In the genomic region with DNA sequence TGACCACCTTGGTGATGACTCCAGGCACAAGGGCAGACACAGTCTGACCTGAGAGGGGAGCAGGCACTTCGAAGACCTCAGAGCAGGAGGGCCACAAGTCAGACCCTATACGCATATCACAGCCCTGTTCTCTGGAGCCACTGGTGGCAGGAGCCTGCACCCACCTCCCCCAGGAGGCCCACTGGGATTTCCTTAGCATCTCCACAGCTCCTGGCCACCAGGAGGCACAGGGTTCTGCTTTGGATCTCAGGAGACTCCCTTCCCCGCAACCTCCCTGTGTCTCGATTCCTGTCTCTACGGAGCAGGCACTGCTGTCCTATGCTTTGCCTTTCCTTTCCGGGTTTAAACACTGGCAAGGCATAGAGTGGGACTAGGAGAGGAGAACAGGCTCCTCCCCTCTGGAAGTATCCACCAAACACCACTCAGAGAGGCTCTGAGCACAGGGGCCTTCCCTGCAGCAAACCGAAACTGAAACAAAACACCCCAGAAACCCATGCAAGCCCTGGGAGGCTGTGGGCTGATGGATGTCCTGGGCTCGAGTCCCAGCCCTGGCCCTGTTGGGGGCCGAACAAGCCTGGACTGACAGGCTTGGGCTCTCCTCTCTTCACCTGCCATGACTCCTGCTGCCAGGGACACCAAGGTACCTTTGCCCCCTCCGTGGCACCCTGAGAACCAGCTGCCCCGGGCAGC, we compare ENCODE assay signal across 9 cellular contexts.
DNase-seq lines count a peak whose midpoint lies in the region; ATAC-seq and TF ChIP-seq lines count a peak whose summit lies in the region.
"Had no signal": no experiment of that assay in that cellular context is flagged by ENCODE, and none has a peak within 500 bp of the region (broad histone marks: within the 10 kb centered on the region; RNA-seq: fewer than 3 reads in every experiment).

No MANE protein-coding gene starts in this region.

- in situ Hi-C loops in brain microvascular endothelial cell (cut with HindIII; ENCODE audit: low pct_ligation_motif_present, low sequenced_read_pairs) = no loop called here

- intact Hi-C loops in spleen (cut with DNase I; ENCODE audit: low total_unique reads) = no loop called here

- H3K4me1 ChIP-seq in spleen = peaks cover 3 to 56% (median 32%) of the 10 kb centered on the region in 6 donors

- H3K9me3 ChIP-seq in spleen = peaks cover 0 to 11% (median 2%) of the 10 kb centered on the region in 8 donors

- peak overlapping the region; percentile 70 for H3K4me3 ChIP-seq in brain microvascular endothelial cell (ENCODE audit: low read depth, low read length)
- H3K4me3 ChIP-seq in spleen = peak overlapping the region; percentile 55 to 83 (median 60)

- peaks cover 24% of the 10 kb centered on the region for H3K36me3 Mint-ChIP-seq in T-helper 2 cell treated with Interferon-gamma antibody and Interleukin-4, amounts not matched to agents 5 μg/mL and 100 μg/mL, for 36 hours (ENCODE audit: low read depth)
- peaks cover 0 to 6% (median 0%) of the 10 kb centered on the region in 3 donors for H3K36me3 Mint-ChIP-seq in immature natural killer cell

- H3K27me3 ChIP-seq in brain microvascular endothelial cell (replicated peaks) = no peaks in the 10 kb centered on the region
- no peaks in the 10 kb centered on the region for H3K27me3 ChIP-seq in spleen (replicated peaks in 1 of 7)

- ATAC-seq in GM19035 (IDR thresholded peaks at IDR 0.05; ENCODE audit: unreplicated experiment) (peak; percentile 73), HG03342 (IDR thresholded peaks at IDR 0.05; ENCODE audit: unreplicated experiment) (peak; percentile 84)

- peak overlapping the region; percentile 89 for H3K4me3 Mint-ChIP-seq in T-helper 2 cell treated with Interferon-gamma antibody and Interleukin-4, amounts not matched to agents 5 μg/mL and 100 μg/mL, for 36 hours
- peak overlapping the region; percentile 85 to 92 (median 91) for H3K4me3 Mint-ChIP-seq in immature natural killer cell

- no peaks in the 10 kb centered on the region for H3K27me3 Mint-ChIP-seq in T-helper 2 cell treated with Interferon-gamma antibody and Interleukin-4, amounts not matched to agents 5 μg/mL and 100 μg/mL, for 36 hours (ENCODE audit: low read depth)
- H3K27me3 Mint-ChIP-seq in immature natural killer cell (ENCODE audit: low read depth in 3 of 3) = no peaks in the 10 kb centered on the region

- H3K27ac ChIP-seq in brain microvascular endothelial cell = peak overlapping the region; percentile 88
- H3K27ac ChIP-seq in spleen = peak overlapping the region; percentile 66 to 86 (median 84)
- H3K27ac ChIP-seq: VCaP had no signal

- H3K36me3 ChIP-seq in brain microvascular endothelial cell (replicated peaks) (peaks cover 17% of the 10 kb centered on the region), spleen (peaks cover 0 to 46% (median 16%) of the 10 kb centered on the region in 6 donors)

- peak; percentile 49 for TF ChIP-seq CTCF in brain microvascular endothelial cell (IDR thresholded peaks at IDR 0.05; ENCODE audit: low read depth, low read length, missing control alignments)
- no peak for TF ChIP-seq CTCF in spleen (IDR thresholded peaks at IDR 0.05 in 8 of 11, conservative IDR thresholded peaks at IDR 0.05 in 3 of 11)

- peak in 12 of 14 donors; percentile 14 to 74 (median 49) for DNase-seq in C1 segment of cervical spinal cord (lab: John Stamatoyannopoulos, UW)
- peak; percentile 61 for DNase-seq in T-helper 2 cell treated with Interferon-gamma antibody and Interleukin-4, amounts not matched to agents 5 μg/mL and 100 μg/mL, for 36 hours (ENCODE audit: low spot score)
- DNase-seq in brain microvascular endothelial cell = peak; percentile 88
- DNase-seq in immature natural killer cell = peak; percentile 63 to 72 (median 64)
- DNase-seq in spleen = peak; percentile 86
- DNase-seq in NCI-H2227 (lab: John Stamatoyannopoulos, UW; ENCODE audit: unreplicated experiment) = no peak

- peaks cover 12% of the 10 kb centered on the region for H3K9me3 Mint-ChIP-seq in T-helper 2 cell treated with Interferon-gamma antibody and Interleukin-4, amounts not matched to agents 5 μg/mL and 100 μg/mL, for 36 hours
- H3K9me3 Mint-ChIP-seq in immature natural killer cell = no peaks in the 10 kb centered on the region

- TF ChIP-seq POLR2A in spleen (IDR thresholded peaks at IDR 0.05) = no peak

- peaks cover 10% of the 10 kb centered on the region for H3K4me1 Mint-ChIP-seq in T-helper 2 cell treated with Interferon-gamma antibody and Interleukin-4, amounts not matched to agents 5 μg/mL and 100 μg/mL, for 36 hours (ENCODE audit: low read depth)
- peaks cover 15 to 24% of the 10 kb centered on the region in 2 donors for H3K4me1 Mint-ChIP-seq in immature natural killer cell

- peak overlapping the region; percentile 80 for H3K27ac Mint-ChIP-seq in T-helper 2 cell treated with Interferon-gamma antibody and Interleukin-4, amounts not matched to agents 5 μg/mL and 100 μg/mL, for 36 hours
- H3K27ac Mint-ChIP-seq in immature natural killer cell = peak overlapping the region; percentile 83 to 94 (median 92)

- WGBS in spleen, 5 donors = 40 to 54% (median 50%) methylated on average over 7 to 11 of the region's 11 CpGs
